15 cellular contexts compared by ENCODE assay signal in the genomic region with DNA sequence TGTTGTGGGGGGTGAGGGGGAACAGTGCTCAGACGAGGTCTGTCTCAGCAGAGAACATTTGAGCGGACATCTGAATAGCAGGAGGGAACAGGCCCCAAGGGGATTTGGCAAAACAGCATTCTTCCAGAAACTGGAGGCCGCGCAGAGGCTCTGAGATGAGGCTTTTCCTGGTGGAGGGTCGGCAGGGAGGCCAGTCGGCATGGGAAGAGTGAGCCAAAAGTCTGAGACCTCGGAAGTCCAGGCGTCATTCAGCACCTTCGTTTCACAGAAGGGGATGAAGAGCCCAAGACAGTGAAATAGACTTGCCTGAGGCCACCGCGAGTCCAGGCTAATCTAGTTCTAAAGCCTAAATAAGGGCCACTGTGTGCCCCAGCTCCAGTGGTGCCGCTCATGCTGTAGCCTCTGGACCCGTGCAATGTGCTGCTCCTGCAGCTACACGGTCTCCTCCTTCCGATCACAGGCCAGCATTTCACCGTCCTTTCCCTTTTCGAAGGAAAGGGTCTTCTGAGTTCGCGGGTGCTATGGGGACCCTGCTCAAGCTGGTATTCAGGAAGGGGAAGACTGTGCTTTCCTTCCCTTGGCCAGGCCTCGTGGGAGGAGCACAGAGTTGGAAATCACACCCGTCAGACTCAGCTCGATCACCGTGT. TPM values are rescaled to one million over a fixed set of nuclear protein-coding genes. Genes with fewer than 3 reads are reported as not detected.
DNase-seq lines count a peak whose midpoint lies in the region; ATAC-seq, FAIRE-seq and TF ChIP-seq lines count a peak whose summit lies in the region.
"Had no signal": no experiment of that assay in that cellular context is flagged by ENCODE, and none has a peak within 500 bp of the region (broad histone marks: within the 10 kb centered on the region; RNA-seq: fewer than 3 reads in every experiment).

No MANE protein-coding gene starts in this region.

- H3K9me3 ChIP-seq in astrocyte (ENCODE audit: insufficient read depth, low read depth, low read length) (no peaks in the 10 kb centered on the region), mesenchymal stem cell (ENCODE audit: control insufficient read depth, low read length) (no peaks in the 10 kb centered on the region)
- H3K9me3 ChIP-seq: BLaER1 had no signal

- peak overlapping the region; percentile 12 for H2BK15ac ChIP-seq in mesenchymal stem cell (ENCODE audit: low read depth, poor library complexity, severe bottlenecking)

- no peaks in the 10 kb centered on the region for H3K27me3 Mint-ChIP-seq in stimulated activated naive CD8-positive, alpha-beta T cell treated with anti-CD3 and anti-CD28 coated beads, Interleukin-15, amount 100 ng/mL, for 72 hours
- H3K27me3 Mint-ChIP-seq in astrocyte (ENCODE audit: low read depth, unreplicated experiment): peaks cover 2% of the 10 kb centered on the region
- no peaks in the 10 kb centered on the region for H3K27me3 Mint-ChIP-seq in activated T-cell treated with anti-CD3 and anti-CD28 coated beads, Interleukin-2, amount 50 U/mL, for 4 hours (ENCODE audit: low read depth)

- H3K4me1 Mint-ChIP-seq in stimulated activated naive CD8-positive, alpha-beta T cell treated with anti-CD3 and anti-CD28 coated beads, Interleukin-15, amount 100 ng/mL, for 72 hours: no peaks in the 10 kb centered on the region
- peaks cover 15% of the 10 kb centered on the region for H3K4me1 Mint-ChIP-seq in astrocyte (ENCODE audit: low read depth, unreplicated experiment)
- peaks cover 5% of the 10 kb centered on the region for H3K4me1 Mint-ChIP-seq in activated T-cell treated with anti-CD3 and anti-CD28 coated beads, Interleukin-2, amount 50 U/mL, for 4 hours (ENCODE audit: low read depth)

- H3K9me3 Mint-ChIP-seq in stimulated activated naive CD8-positive, alpha-beta T cell treated with anti-CD3 and anti-CD28 coated beads, Interleukin-15, amount 100 ng/mL, for 72 hours: no peaks in the 10 kb centered on the region
- H3K9me3 Mint-ChIP-seq in astrocyte (ENCODE audit: unreplicated experiment): no peaks in the 10 kb centered on the region
- no peaks in the 10 kb centered on the region for H3K9me3 Mint-ChIP-seq in activated T-cell treated with anti-CD3 and anti-CD28 coated beads, Interleukin-2, amount 50 U/mL, for 4 hours

- H3K4ac ChIP-seq in mesenchymal stem cell (ENCODE audit: low read depth in 1 of 2, low read length in 2 of 2): peak overlapping the region; percentile 6 to 57

- peak overlapping the region; percentile 25 to 40 for H2BK12ac ChIP-seq in mesenchymal stem cell (ENCODE audit: low read length in 2 of 2)

- peak overlapping the region in 1 of 2 donors; percentile 80 for H3K27ac Mint-ChIP-seq in stimulated activated naive CD8-positive, alpha-beta T cell treated with anti-CD3 and anti-CD28 coated beads, Interleukin-15, amount 100 ng/mL, for 72 hours
- peak overlapping the region; percentile 69 for H3K27ac Mint-ChIP-seq in astrocyte (ENCODE audit: unreplicated experiment)

- H3K79me1 ChIP-seq in mesenchymal stem cell (replicated peaks; ENCODE audit: low read length, poor library complexity, severe bottlenecking): peaks cover 1% of the 10 kb centered on the region

- H2BK5ac ChIP-seq in mesenchymal stem cell (ENCODE audit: low read depth, low read length, poor library complexity, severe bottlenecking): peak overlapping the region; percentile 39

- peak overlapping the region in 1 of 2 experiments; percentile 54 for H3K18ac ChIP-seq in mesenchymal stem cell (ENCODE audit: low read depth in 1 of 2, low read length in 2 of 2)

- H3K4me3 Mint-ChIP-seq in stimulated activated naive CD8-positive, alpha-beta T cell treated with anti-CD3 and anti-CD28 coated beads, Interleukin-15, amount 100 ng/mL, for 72 hours: no peak overlapping the region
- H3K4me3 Mint-ChIP-seq in astrocyte (ENCODE audit: unreplicated experiment): no peak overlapping the region
- H3K4me3 Mint-ChIP-seq in activated T-cell treated with anti-CD3 and anti-CD28 coated beads, Interleukin-2, amount 50 U/mL, for 4 hours: no peak overlapping the region

- H3K23ac ChIP-seq in mesenchymal stem cell (ENCODE audit: low read length in 2 of 2): no peak overlapping the region

- peak overlapping the region; percentile 48 for H4K8ac ChIP-seq in mesenchymal stem cell (ENCODE audit: low read length)

- no peak overlapping the region for H3K14ac ChIP-seq in mesenchymal stem cell (ENCODE audit: low read length in 2 of 2)

- H3K9ac ChIP-seq in astrocyte (ENCODE audit: low read length) (no peak overlapping the region), mesenchymal stem cell (ENCODE audit: low read length) (peak overlapping the region; percentile 18)
- H3K9ac ChIP-seq: BLaER1 had no signal

- no peak for TF ChIP-seq CTCF in astrocyte (IDR thresholded peaks at IDR 0.05; ENCODE audit: insufficient read depth, low read depth, low read length)

- H4K20me1 ChIP-seq in astrocyte (ENCODE audit: insufficient read depth, low read length): no peaks in the 10 kb centered on the region

- DNase-seq in stimulated activated naive CD8-positive, alpha-beta T cell treated with anti-CD3 and anti-CD28 coated beads, Interleukin-15, amount 100 ng/mL, for 72 hours: no peak
- DNase-seq in stimulated activated naive CD8-positive, alpha-beta T cell treated with anti-CD3 and anti-CD28 coated beads, Interleukin-15, Interleukin-2, amounts not matched to agents 100 U/mL and 50 U/mL, for 24 hours: no peak
- DNase-seq in astrocyte (ENCODE audit: low read depth): no peak
- no peak for DNase-seq in mesenchymal stem cell
- no peak for DNase-seq in stimulated activated CD8-positive, alpha-beta memory T cell treated with anti-CD3 and anti-CD28 coated beads, Interleukin-4, amount 100 ng/mL, for 48 hours
- no peak for DNase-seq in epidermal melanocyte (ENCODE audit: insufficient read length, low spot score)
- DNase-seq in dermis blood vessel endothelial cell: no peak
- no peak for DNase-seq in activated T-cell treated with anti-CD3 and anti-CD28 coated beads, Interleukin-2, amount 50 U/mL, for 4 hours
- DNase-seq: activated CD8-positive, alpha-beta memory T cell treated with anti-CD3 and anti-CD28 coated beads, Interleukin-2, amount 50 U/mL, for 48 hours; activated gamma-delta T cell; COR-L47; cortex of kidney; KG1 had no signal

- H2AFZ ChIP-seq in astrocyte (ENCODE audit: low read depth, low read length) (no peak overlapping the region), mesenchymal stem cell (ENCODE audit: low read depth, low read length) (no peak overlapping the region)

- peak; percentile 31 for ATAC-seq in stimulated activated naive CD8-positive, alpha-beta T cell treated with anti-CD3 and anti-CD28 coated beads, Interleukin-15, amount 100 ng/mL, for 72 hours
- no peak for ATAC-seq in stimulated activated naive CD8-positive, alpha-beta T cell treated with anti-CD3 and anti-CD28 coated beads, Interleukin-15, Interleukin-2, amounts not matched to agents 100 U/mL and 50 U/mL, for 24 hours
- no peak for ATAC-seq in activated T-cell treated with anti-CD3 and anti-CD28 coated beads, Interleukin-2, amount 50 U/mL, for 4 hours

- H2BK120ac ChIP-seq in mesenchymal stem cell (ENCODE audit: low read depth, low read length): no peak overlapping the region

- H3K4me2 ChIP-seq in astrocyte (ENCODE audit: low read length) (peak overlapping the region; percentile 22), mesenchymal stem cell (ENCODE audit: low read length, poor library complexity, severe bottlenecking) (no peak overlapping the region)
- H3K4me2 ChIP-seq: BLaER1 had no signal

- peaks cover 3% of the 10 kb centered on the region for H3K36me3 Mint-ChIP-seq in astrocyte (ENCODE audit: low read depth, unreplicated experiment)
- H3K36me3 Mint-ChIP-seq in activated T-cell treated with anti-CD3 and anti-CD28 coated beads, Interleukin-2, amount 50 U/mL, for 4 hours (ENCODE audit: insufficient read depth): peaks cover 16% of the 10 kb centered on the region

- H4K91ac ChIP-seq in mesenchymal stem cell (ENCODE audit: low read length): peak overlapping the region; percentile 78

- FAIRE-seq in astrocyte (lab: Jason Lieb, UNC): no peak

- H3K4me1 ChIP-seq in astrocyte (ENCODE audit: insufficient read depth, low read length) (peaks cover 20% of the 10 kb centered on the region), mesenchymal stem cell (ENCODE audit: control insufficient read depth, insufficient read depth, low read depth, low read length) (peaks cover 36% of the 10 kb centered on the region)

- no peaks in the 10 kb centered on the region for H3K79me2 ChIP-seq in astrocyte (ENCODE audit: insufficient read depth, low read length)

- H3K27me3 ChIP-seq in astrocyte (ENCODE audit: insufficient read depth, low read length): no peaks in the 10 kb centered on the region
- no peaks in the 10 kb centered on the region for H3K27me3 ChIP-seq in mesenchymal stem cell (ENCODE audit: control insufficient read depth in 1 of 2, insufficient read depth in 1 of 2, low read length in 2 of 2)
- H3K27me3 ChIP-seq: BLaER1 had no signal

- H3K36me3 ChIP-seq in astrocyte (ENCODE audit: insufficient read depth, low read length): peaks cover 6% of the 10 kb centered on the region
- peaks cover 2 to 4% of the 10 kb centered on the region in 2 experiments for H3K36me3 ChIP-seq in mesenchymal stem cell (ENCODE audit: control insufficient read depth in 1 of 2, insufficient read depth in 2 of 2, low read depth in 1 of 2, low read length in 2 of 2)

- H3K4me3 ChIP-seq in astrocyte (ENCODE audit: insufficient read depth, low read depth, low read length) (no peak overlapping the region), mesenchymal stem cell (ENCODE audit: insufficient read depth in 1 of 2, low read depth in 1 of 2, low read length in 2 of 2) (no peak overlapping the region)
- H3K4me3 ChIP-seq: BLaER1 had no signal

- 77% methylated on average over 23 of the region's 23 CpGs for WGBS in mesenchymal stem cell

- peak overlapping the region; percentile 91 for H2AK5ac ChIP-seq in mesenchymal stem cell (ENCODE audit: low read length, severe bottlenecking)

- no peak overlapping the region for H3K27ac ChIP-seq in astrocyte (ENCODE audit: low read depth, low read length)
- H3K27ac ChIP-seq in mesenchymal stem cell (ENCODE audit: low read length, poor library complexity, severe bottlenecking): peak overlapping the region; percentile 84
- H3K27ac ChIP-seq: BLaER1, WERI-Rb-1 had no signal

RNA-seq across cellular contexts. Expression of gene LSM3, which starts 24.4 kb away (rescaled TPM):
- 8.4 and 9.5 TPM in 2 replicates for total RNA-seq in astrocyte
- 14.3 TPM for polyA plus RNA-seq in mesenchymal stem cell (2013, experiment 1 of 2)
- polyA plus RNA-seq in mesenchymal stem cell (2013, experiment 2 of 2): 14.7 TPM
- 8.1 and 10.2 TPM in 2 replicates for total RNA-seq in dermis blood vessel endothelial cell
- 10 to 100 TPM; 19.8 to 21.9 (median 20.9) TPM for total RNA-seq in activated T-cell treated with anti-CD3 and anti-CD28 coated beads, Interleukin-2, amount 50 U/mL, for 4 hours

RNA-seq across cellular contexts. Expression of gene XPC, which starts 24.6 kb away (rescaled TPM):
- 28.2 and 33.6 TPM in 2 replicates for total RNA-seq in astrocyte
- polyA plus RNA-seq in mesenchymal stem cell (2013, experiment 1 of 2): 16.7 TPM
- polyA plus RNA-seq in mesenchymal stem cell (2013, experiment 2 of 2): 16.5 TPM
- total RNA-seq in dermis blood vessel endothelial cell: 43.6 and 60.0 TPM in 2 replicates
- 10 to 100 TPM; 20.6 to 25.9 (median 23.5) TPM for total RNA-seq in activated T-cell treated with anti-CD3 and anti-CD28 coated beads, Interleukin-2, amount 50 U/mL, for 4 hours
